In the genomic region with DNA sequence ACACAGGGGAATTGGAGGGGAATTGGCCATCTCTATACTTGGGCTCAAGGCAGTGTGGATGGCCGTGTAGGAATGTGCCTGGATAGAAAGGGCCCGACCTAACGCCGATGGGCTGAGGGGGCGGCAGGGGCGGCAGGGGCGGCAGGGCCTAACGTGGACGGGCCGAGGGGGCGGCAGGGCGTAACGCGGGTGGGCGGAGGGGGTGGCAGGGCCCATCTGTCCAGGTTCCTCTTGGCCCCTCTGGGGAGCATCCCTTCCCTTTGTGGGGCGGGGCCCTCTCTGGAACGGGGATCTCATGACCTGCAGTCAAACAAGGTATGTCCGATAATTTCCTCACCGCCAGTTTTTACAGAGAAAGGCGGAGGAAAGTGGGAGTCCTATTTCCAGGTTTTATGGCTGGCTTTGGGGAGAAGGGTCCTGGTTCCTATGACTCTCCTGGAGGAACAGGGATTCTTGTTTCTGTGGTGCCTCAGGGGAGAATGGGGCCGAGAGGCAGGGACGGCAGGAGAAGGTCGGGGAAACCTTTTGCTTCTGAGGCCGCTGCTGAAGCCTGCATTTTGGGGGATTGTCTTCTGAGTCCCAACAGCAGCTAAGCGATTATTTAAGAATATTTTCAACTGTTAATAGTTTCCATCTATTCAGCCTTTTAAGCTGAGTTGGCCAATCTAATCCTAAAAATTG, we compare ENCODE assay signal across 13 cellular contexts.
DNase-seq lines count a peak whose midpoint lies in the region; ATAC-seq and TF ChIP-seq lines count a peak whose summit lies in the region.
"Had no signal": no experiment of that assay in that cellular context is flagged by ENCODE, and none has a peak within 500 bp of the region (broad histone marks: within the 10 kb centered on the region; RNA-seq: fewer than 3 reads in every experiment).

No MANE protein-coding gene starts in this region.

- peak overlapping the region in 8 of 11 experiments; percentile 51 to 76 (median 65); a peak in 14 of 22 replicates for H3K27ac ChIP-seq in BLaER1 treated with 17β-estradiol and CSF1 and Interleukin-3, amounts not matched to agents 10 nM and 100 nM
- H3K27ac ChIP-seq in HUES48 (ENCODE audit: low read depth, low read length) = peak overlapping the region; percentile 85
- no peak overlapping the region for H3K27ac ChIP-seq in endodermal cell (ENCODE audit: low read depth, low read length)
- H3K27ac ChIP-seq in sigmoid colon = no peak overlapping the region
- H3K27ac ChIP-seq: PC-9, SK-N-MC had no signal

- no peak for TF ChIP-seq POLR2A in sigmoid colon (IDR thresholded peaks at IDR 0.05)

- peak overlapping the region in 8 of 11 experiments; percentile 51 to 80 (median 68); a peak in 16 of 22 replicates for H3K9ac ChIP-seq in BLaER1 treated with 17β-estradiol and CSF1 and Interleukin-3, amounts not matched to agents 10 nM and 100 nM
- H3K9ac ChIP-seq in HUES48 (ENCODE audit: low read depth, low read length) = no peak overlapping the region
- no peak overlapping the region for H3K9ac ChIP-seq in endodermal cell (ENCODE audit: extremely low read depth, low read length, poor library complexity, severe bottlenecking)

- ATAC-seq in GM19328 (IDR thresholded peaks at IDR 0.05; ENCODE audit: unreplicated experiment) = no peak
- ATAC-seq: Right ventricle myocardium inferior had no signal

- intact Hi-C loops in sigmoid colon (cut with DNase I) = no loop called here
- intact Hi-C loops in activated CD4-positive, alpha-beta memory T cell treated with anti-CD3 and anti-CD28 coated beads for 36 hours (cut with micrococcal nuclease) = no loop called here

- H3K36me3 ChIP-seq in BLaER1 treated with 17β-estradiol and CSF1 and Interleukin-3, amounts not matched to agents 10 nM and 100 nM = no peaks in the 10 kb centered on the region
- H3K36me3 ChIP-seq in HUES48 (ENCODE audit: control insufficient read depth, insufficient read depth, low read length) = no peaks in the 10 kb centered on the region
- H3K36me3 ChIP-seq in endodermal cell (ENCODE audit: control insufficient read depth, insufficient read depth, low read length) = no peaks in the 10 kb centered on the region
- H3K36me3 ChIP-seq in sigmoid colon = no peaks in the 10 kb centered on the region

- peaks cover 7% of the 10 kb centered on the region for H3K27me3 Mint-ChIP-seq in endodermal cell (ENCODE audit: insufficient read depth)
- peaks cover 7% of the 10 kb centered on the region for H3K27me3 Mint-ChIP-seq in activated CD4-positive, alpha-beta memory T cell treated with anti-CD3 and anti-CD28 coated beads for 36 hours

- TF ChIP-seq CTCF in endodermal cell (conservative IDR thresholded peaks at IDR 0.05) (no peak), sigmoid colon (IDR thresholded peaks at IDR 0.05) (no peak)

- peaks cover 46 to 76% (median 71%) of the 10 kb centered on the region in 10 experiments for H3K4me1 ChIP-seq in BLaER1 treated with 17β-estradiol and CSF1 and Interleukin-3, amounts not matched to agents 10 nM and 100 nM
- H3K4me1 ChIP-seq in HUES48 (ENCODE audit: control insufficient read depth, insufficient read depth, low read length) = peaks cover 43% of the 10 kb centered on the region
- H3K4me1 ChIP-seq in endodermal cell (ENCODE audit: control insufficient read depth, insufficient read depth, low read length) = peaks cover 13% of the 10 kb centered on the region
- peaks cover 0 to 14% (median 10%) of the 10 kb centered on the region in 4 donors for H3K4me1 ChIP-seq in sigmoid colon

- H3K9me3 ChIP-seq in BLaER1 treated with 17β-estradiol and CSF1 and Interleukin-3, amounts not matched to agents 10 nM and 100 nM (replicated peaks in 1 of 11) = peaks cover 0 to 4% (median 0%) of the 10 kb centered on the region in 11 experiments; a peak in 2 of 22 replicates
- H3K9me3 ChIP-seq in HUES48 (ENCODE audit: control insufficient read depth, insufficient read depth, low read length) (no peaks in the 10 kb centered on the region), endodermal cell (ENCODE audit: control insufficient read depth, low read length) (no peaks in the 10 kb centered on the region), sigmoid colon (no peaks in the 10 kb centered on the region)

- no peak overlapping the region for H3K4me3 Mint-ChIP-seq in endodermal cell
- no peak overlapping the region for H3K4me3 Mint-ChIP-seq in activated CD4-positive, alpha-beta memory T cell treated with anti-CD3 and anti-CD28 coated beads for 36 hours

- 88 to 97% methylated on average over 13 to 25 of the region's 25 CpGs for WGBS in endodermal cell (ENCODE audit: insufficient coverage in 1 of 2, insufficient read length in 1 of 2), 2 experiments
- 94 to 95% methylated on average over 25 of the region's 25 CpGs for WGBS in sigmoid colon, 2 donors

- CTCF ChIA-PET in activated CD4-positive, alpha-beta memory T cell treated with anti-CD3 and anti-CD28 coated beads for 36 hours (lab: Charles Lee) = no interaction called here

- DNase-seq in endodermal cell = peak; percentile 43
- DNase-seq in sigmoid colon = peak; percentile 34
- DNase-seq in NCI-H2196 treated with DMSO at 0.1 percent for 48 hours (lab: John Stamatoyannopoulos, UW; ENCODE audit: unreplicated experiment) = no peak
- no peak for DNase-seq in activated CD4-positive, alpha-beta memory T cell treated with anti-CD3 and anti-CD28 coated beads for 36 hours
- DNase-seq in amygdala (lab: John Stamatoyannopoulos, UW) = no peak
- DNase-seq: NCI-H1092, NCI-H446, PC-9 had no signal

- peaks cover 14% of the 10 kb centered on the region for H3K4me1 Mint-ChIP-seq in endodermal cell
- no peaks in the 10 kb centered on the region for H3K4me1 Mint-ChIP-seq in activated CD4-positive, alpha-beta memory T cell treated with anti-CD3 and anti-CD28 coated beads for 36 hours (ENCODE audit: low read depth)

- POLR2A ChIA-PET in activated CD4-positive, alpha-beta memory T cell treated with anti-CD3 and anti-CD28 coated beads for 36 hours (lab: Charles Lee) = no interaction called here

- peak overlapping the region in 7 of 10 experiments; percentile 42 to 63 (median 56); a peak in 14 of 20 replicates for H3K4me3 ChIP-seq in BLaER1 treated with 17β-estradiol and CSF1 and Interleukin-3, amounts not matched to agents 10 nM and 100 nM
- H3K4me3 ChIP-seq in HUES48 (ENCODE audit: low read depth, low read length) (no peak overlapping the region), endodermal cell (ENCODE audit: low read length) (no peak overlapping the region), sigmoid colon (no peak overlapping the region)
- H3K4me3 ChIP-seq: PC-9, SK-N-MC had no signal

- H3K27ac Mint-ChIP-seq in endodermal cell = no peak overlapping the region
- no peak overlapping the region for H3K27ac Mint-ChIP-seq in activated CD4-positive, alpha-beta memory T cell treated with anti-CD3 and anti-CD28 coated beads for 36 hours

- H3K36me3 Mint-ChIP-seq in endodermal cell (ENCODE audit: low read depth) = no peaks in the 10 kb centered on the region
- H3K36me3 Mint-ChIP-seq in activated CD4-positive, alpha-beta memory T cell treated with anti-CD3 and anti-CD28 coated beads for 36 hours = no peaks in the 10 kb centered on the region

- no peaks in the 10 kb centered on the region for H3K9me3 Mint-ChIP-seq in endodermal cell
- no peaks in the 10 kb centered on the region for H3K9me3 Mint-ChIP-seq in activated CD4-positive, alpha-beta memory T cell treated with anti-CD3 and anti-CD28 coated beads for 36 hours

- no peaks in the 10 kb centered on the region for H4K20me1 ChIP-seq in BLaER1 treated with 17β-estradiol and CSF1 and Interleukin-3, amounts not matched to agents 10 nM and 100 nM

- no peak for TF ChIP-seq EP300 in sigmoid colon (IDR thresholded peaks at IDR 0.05)

- peaks cover 0 to 45% (median 0%) of the 10 kb centered on the region in 11 experiments; a peak in 7 of 22 replicates for H3K27me3 ChIP-seq in BLaER1 treated with 17β-estradiol and CSF1 and Interleukin-3, amounts not matched to agents 10 nM and 100 nM
- peaks cover 9% of the 10 kb centered on the region for H3K27me3 ChIP-seq in HUES48 (ENCODE audit: control insufficient read depth, insufficient read depth, low read length)
- no peaks in the 10 kb centered on the region for H3K27me3 ChIP-seq in endodermal cell (ENCODE audit: control insufficient read depth, insufficient read depth, low read length, poor library complexity, severe bottlenecking)
- H3K27me3 ChIP-seq in sigmoid colon = no peaks in the 10 kb centered on the region

- H3K4me2 ChIP-seq in BLaER1 treated with 17β-estradiol and CSF1 and Interleukin-3, amounts not matched to agents 10 nM and 100 nM = peak overlapping the region; percentile 61 to 96 (median 87)
- H3K4me2 ChIP-seq: PC-9 had no signal

Comparison
In these comparisons a context has a peak if more than half of its experiments do, and no peak if none do; other contexts are left out.
1. H3K27ac ChIP-seq: peak in BLaER1 treated with 17β-estradiol and CSF1 and Interleukin-3, amounts not matched to agents 10 nM and 100 nM (8 of 11) and HUES48 (single experiment); none in endodermal cell (single experiment) and sigmoid colon (0 of 4).
2. H3K4me3 ChIP-seq: peak in BLaER1 treated with 17β-estradiol and CSF1 and Interleukin-3, amounts not matched to agents 10 nM and 100 nM (7 of 10); none in HUES48 (single experiment), endodermal cell (single experiment) and sigmoid colon (0 of 4).
3. H3K9ac ChIP-seq: peak in BLaER1 treated with 17β-estradiol and CSF1 and Interleukin-3, amounts not matched to agents 10 nM and 100 nM (8 of 11); none in HUES48 (single experiment) and endodermal cell (single experiment).
4. DNase-seq: peak in endodermal cell (single experiment) and sigmoid colon (single experiment); none in NCI-H2196 treated with DMSO at 0.1 percent for 48 hours (single experiment), activated CD4-positive, alpha-beta memory T cell treated with anti-CD3 and anti-CD28 coated beads for 36 hours (single experiment) and amygdala (0 of 56).